ENCODE assay signal across 9 cellular contexts in the genomic region with DNA sequence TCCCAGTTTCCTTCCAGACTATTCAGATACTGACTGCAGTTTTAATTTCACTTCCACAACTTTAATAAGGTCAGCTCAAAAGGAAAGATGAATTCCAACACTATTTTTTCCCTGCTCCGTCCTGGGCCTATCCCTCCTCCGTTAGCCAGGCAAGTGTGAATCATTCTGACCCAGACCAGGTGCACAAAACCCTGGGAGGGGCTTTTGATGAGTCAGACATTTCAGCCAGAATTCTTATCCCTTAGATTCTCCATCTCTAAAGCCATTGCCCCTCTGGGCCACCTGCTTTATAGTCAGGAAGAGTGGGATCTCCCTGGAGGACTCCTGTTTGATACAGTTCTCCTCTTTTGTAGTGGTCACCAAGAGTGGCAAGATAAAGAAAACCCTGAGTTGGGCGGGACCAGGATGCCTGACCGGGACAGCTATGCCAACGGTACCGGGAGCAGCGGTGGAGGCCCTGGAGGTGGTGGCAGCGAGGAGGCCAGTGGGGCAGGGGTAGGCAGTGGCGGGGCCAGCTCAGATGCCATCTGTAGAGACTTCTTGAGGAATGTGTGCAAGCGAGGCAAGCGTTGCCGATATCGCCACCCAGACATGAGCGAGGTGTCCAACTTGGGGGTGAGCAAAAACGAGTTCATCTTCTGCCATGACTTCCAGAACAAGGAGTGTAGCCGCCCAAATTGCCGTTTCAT. TPM values are rescaled to one million over a fixed set of nuclear protein-coding genes. Genes with fewer than 3 reads are reported as not detected.
DNase-seq lines count a peak whose midpoint lies in the region; ATAC-seq and TF ChIP-seq lines count a peak whose summit lies in the region.
"Had no signal": no experiment of that assay in that cellular context is flagged by ENCODE, and none has a peak within 500 bp of the region (broad histone marks: within the 10 kb centered on the region; RNA-seq: fewer than 3 reads in every experiment).

No MANE protein-coding gene starts in this region.

- H3K27me3 Mint-ChIP-seq in nephron progenitor cell (ENCODE audit: low read depth, poor library complexity) (peaks cover 7% of the 10 kb centered on the region), CD14-positive monocyte (ENCODE audit: low read depth in 3 of 3) (no peaks in the 10 kb centered on the region)

- no peaks in the 10 kb centered on the region for H3K9me3 ChIP-seq in Karpas-422 (ENCODE audit: low read length)

- peak; percentile 72 for DNase-seq in A172 (ENCODE audit: low spot score)
- DNase-seq in Karpas-422: no peak
- DNase-seq in coronary artery (ENCODE audit: low spot score): no peak
- DNase-seq in nephron progenitor cell: no peak
- no peak for DNase-seq in CD14-positive monocyte (ENCODE audit: low spot score)
- DNase-seq in putamen (ENCODE audit: low spot score): no peak
- DNase-seq in Ammon's horn (ENCODE audit: low spot score): no peak
- DNase-seq: activated gamma-delta T cell had no signal

- peak overlapping the region; percentile 98 for H3K4me3 Mint-ChIP-seq in nephron progenitor cell
- no peak overlapping the region for H3K4me3 Mint-ChIP-seq in CD14-positive monocyte

- no peak overlapping the region for H2AFZ ChIP-seq in Karpas-422 (ENCODE audit: low read length)

- peak overlapping the region; percentile 77 for H3K9ac ChIP-seq in Karpas-422 (ENCODE audit: low read length)

- peaks cover 21% of the 10 kb centered on the region for H3K4me1 ChIP-seq in Karpas-422 (ENCODE audit: low read length)

- H3K9me3 Mint-ChIP-seq in nephron progenitor cell: no peaks in the 10 kb centered on the region
- no peaks in the 10 kb centered on the region for H3K9me3 Mint-ChIP-seq in CD14-positive monocyte

- H3K27ac Mint-ChIP-seq in nephron progenitor cell (peak overlapping the region; percentile 83), CD14-positive monocyte (peak overlapping the region in 3 of 7 donors; percentile 59 to 100 (median 65))

- H3K36me3 Mint-ChIP-seq in nephron progenitor cell (ENCODE audit: low read depth) (peaks cover 26% of the 10 kb centered on the region), CD14-positive monocyte (peaks cover 31 to 41% of the 10 kb centered on the region in 2 donors)

- H3K9me2 ChIP-seq in Karpas-422 (replicated peaks; ENCODE audit: insufficient read depth, low read length): no peaks in the 10 kb centered on the region

- H3K4me1 Mint-ChIP-seq in nephron progenitor cell (peaks cover 55% of the 10 kb centered on the region), CD14-positive monocyte (peaks cover 52% of the 10 kb centered on the region)

- H3K27ac ChIP-seq in Karpas-422 (ENCODE audit: low read length): no peak overlapping the region
- H3K27ac ChIP-seq in coronary artery: peak overlapping the region; percentile 96 to 99

- intact Hi-C loops in CD14-positive monocyte (cut with micrococcal nuclease): loop anchor here (5.0 to 10.0 kb wide), 2 partner anchors 67 to 344 kb away; a partner anchor contains a TSS

- ATAC-seq in HG03196 (IDR thresholded peaks at IDR 0.05; ENCODE audit: unreplicated experiment): no peak

- H3K4me2 ChIP-seq in Karpas-422 (ENCODE audit: low read depth, low read length, poor library complexity, severe bottlenecking): peak overlapping the region; percentile 94

- H3K79me2 ChIP-seq in Karpas-422 (ENCODE audit: low read length): peaks cover 32% of the 10 kb centered on the region

- H3K36me3 ChIP-seq in Karpas-422 (ENCODE audit: insufficient read depth, low read length): peaks cover 9% of the 10 kb centered on the region

- peak overlapping the region; percentile 74; the same call in 1 of the 2 replicates for H3K4me3 ChIP-seq in Karpas-422 (ENCODE audit: low read length)
- no peak overlapping the region for H3K4me3 ChIP-seq in coronary artery

- TF ChIP-seq CTCF in coronary artery (IDR thresholded peaks at IDR 0.05): no peak
- TF ChIP-seq CTCF in nephron progenitor cell (IDR thresholded peaks at IDR 0.05): no peak
- TF ChIP-seq CTCF in CD14-positive monocyte (IDR thresholded peaks at IDR 0.05): no peak

- no peaks in the 10 kb centered on the region for H3K27me3 ChIP-seq in Karpas-422 (ENCODE audit: low read length)

- H4K20me1 ChIP-seq in Karpas-422 (ENCODE audit: insufficient read depth, low read depth, low read length): no peaks in the 10 kb centered on the region

RNA-seq across cellular contexts. Expression of a gene that starts 2.2 kb away (rescaled TPM):
- 1.8 and 2.9 TPM in 2 replicates for total RNA-seq in A172 (2014; rRNA removed; shearing (Covaris generic))
- 11.9 and 13.4 TPM in 2 replicates for total RNA-seq in Karpas-422 (2014; rRNA removed; shearing (Covaris generic); ENCODE audit: low replicate concordance)
- 1 to 10 TPM; 1.7 to 1.8 TPM for polyA plus RNA-seq in CD14-positive monocyte

RNA-seq across cellular contexts. Expression of a gene that starts 3.9 kb away (rescaled TPM):
- 1,898 and 3,438 TPM in 2 replicates for total RNA-seq in A172 (2014; rRNA removed; shearing (Covaris generic))
- 7,506 and 9,874 TPM in 2 replicates for total RNA-seq in Karpas-422 (2014; rRNA removed; shearing (Covaris generic); ENCODE audit: low replicate concordance)
- 1,000 to 10,000 TPM; 2,986 to 3,308 TPM for polyA plus RNA-seq in CD14-positive monocyte

RNA-seq across cellular contexts. Expression of a gene that starts 7.8 kb away (rescaled TPM):
- total RNA-seq in A172 (2014; rRNA removed; shearing (Covaris generic)): 119 and 164 TPM in 2 replicates
- total RNA-seq in Karpas-422 (2014; rRNA removed; shearing (Covaris generic); ENCODE audit: low replicate concordance): 75.3 and 75.7 TPM in 2 replicates
- 10 to 100 TPM; 74.2 to 81.1 TPM for polyA plus RNA-seq in CD14-positive monocyte

RNA-seq across cellular contexts. Expression of a gene that starts 15.9 kb away (rescaled TPM):
- 246 and 349 TPM in 2 replicates for total RNA-seq in A172 (2014; rRNA removed; shearing (Covaris generic))
- total RNA-seq in Karpas-422 (2014; rRNA removed; shearing (Covaris generic); ENCODE audit: low replicate concordance): 111 and 267 TPM in 2 replicates
- 10 to 100 TPM; 83.0 to 84.2 TPM for polyA plus RNA-seq in CD14-positive monocyte

RNA-seq across cellular contexts. Expression of a gene that starts 32.1 kb away (rescaled TPM):
- 76.0 and 139 TPM in 2 replicates for total RNA-seq in A172 (2014; rRNA removed; shearing (Covaris generic))
- total RNA-seq in Karpas-422 (2014; rRNA removed; shearing (Covaris generic); ENCODE audit: low replicate concordance): 33.1 and 94.4 TPM in 2 replicates
- 1 to 10 TPM; 4.1 to 4.3 TPM for polyA plus RNA-seq in CD14-positive monocyte
